ENCODE assay signal across 8 cellular contexts in genomic region chr18:79393626-79394401, GRCh38. TPM values are rescaled to one million over a fixed set of nuclear protein-coding genes. Genes with fewer than 3 reads are reported as not detected.
A peak's percentile ranks its signal among the peaks of the same experiment; 100 is the strongest.
DNase-seq lines count a peak whose midpoint lies in the region; FAIRE-seq and TF ChIP-seq lines count a peak whose summit lies in the region.
"Had no signal": no experiment of that assay in that cellular context is flagged by ENCODE, and none has a peak within 500 bp of the region (broad histone marks: within the 10 kb centered on the region; RNA-seq: fewer than 3 reads in every experiment).

No MANE protein-coding gene starts in this region.

- no peak for TF ChIP-seq CTCF in GM12864 (IDR thresholded peaks at IDR 0.05; ENCODE audit: low read depth, low read length, missing control alignments)
- TF ChIP-seq CTCF in LNCaP clone FGC (IDR thresholded peaks at IDR 0.05; ENCODE audit: control insufficient read depth, extremely low read depth, insufficient read depth) = no peak
- TF ChIP-seq CTCF in choroid plexus epithelial cell (conservative IDR thresholded peaks at IDR 0.05; ENCODE audit: low read depth, low read length) = no peak
- no peak for TF ChIP-seq CTCF in kidney (IDR thresholded peaks at IDR 0.05; ENCODE audit: borderline replicate concordance, extremely low read depth, insufficient read depth)
- TF ChIP-seq CTCF in smooth muscle cell (IDR thresholded peaks at IDR 0.05; ENCODE audit: borderline replicate concordance, insufficient read depth, poor library complexity, severe bottlenecking) = no peak

- no peaks in the 10 kb centered on the region for H3K36me3 ChIP-seq in kidney (ENCODE audit: control insufficient read depth in 1 of 2, insufficient read depth in 2 of 2, low read length in 2 of 2)
- H3K36me3 ChIP-seq in smooth muscle cell (ENCODE audit: low read depth) = no peaks in the 10 kb centered on the region

- peaks cover 11% of the 10 kb centered on the region for H3K27me3 ChIP-seq in smooth muscle cell (ENCODE audit: low read depth)

- H3K79me2 ChIP-seq in smooth muscle cell (ENCODE audit: low read depth) = peaks cover 19% of the 10 kb centered on the region

- no peaks in the 10 kb centered on the region for H3K9me3 ChIP-seq in kidney (ENCODE audit: control insufficient read depth in 1 of 2, low read length in 2 of 2)
- H3K9me3 ChIP-seq in smooth muscle cell (replicated peaks; ENCODE audit: low read depth) = no peaks in the 10 kb centered on the region

- intact Hi-C loops in kidney (cut with DNase I) = no loop called here

- FAIRE-seq in kidney (lab: Jason Lieb, UNC) = no peak
- FAIRE-seq: endometrium had no signal

- peak overlapping the region; percentile 77 for H3K27ac Mint-ChIP-seq in T-helper 2 cell treated with Interferon-gamma antibody and Interleukin-4, amounts not matched to agents 5 μg/mL and 100 μg/mL, for 36 hours

- peaks cover under 1% of the 10 kb centered on the region for H3K36me3 Mint-ChIP-seq in T-helper 2 cell treated with Interferon-gamma antibody and Interleukin-4, amounts not matched to agents 5 μg/mL and 100 μg/mL, for 36 hours (ENCODE audit: low read depth)

- no peak overlapping the region for H2AFZ ChIP-seq in smooth muscle cell (ENCODE audit: low read depth)

- H3K9me3 Mint-ChIP-seq in T-helper 2 cell treated with Interferon-gamma antibody and Interleukin-4, amounts not matched to agents 5 μg/mL and 100 μg/mL, for 36 hours = no peaks in the 10 kb centered on the region

- WGBS in smooth muscle cell (ENCODE audit: low lambda C conversion rate) = under 1% methylated on average over 33 of the region's 67 CpGs

- peak overlapping the region; percentile 51 for H3K4me3 ChIP-seq in GM12864 (ENCODE audit: low read depth, low read length)
- peak overlapping the region; percentile 51 for H3K4me3 ChIP-seq in LNCaP clone FGC (ENCODE audit: low read depth, low read length)
- peak overlapping the region; percentile 55 for H3K4me3 ChIP-seq in choroid plexus epithelial cell (ENCODE audit: low read depth, low read length)
- peak overlapping the region; percentile 24 to 53 for H3K4me3 ChIP-seq in kidney (ENCODE audit: low read length in 2 of 2)
- H3K4me3 ChIP-seq in smooth muscle cell = peak overlapping the region; percentile 45

- peaks cover 21% of the 10 kb centered on the region for H3K4me1 Mint-ChIP-seq in T-helper 2 cell treated with Interferon-gamma antibody and Interleukin-4, amounts not matched to agents 5 μg/mL and 100 μg/mL, for 36 hours (ENCODE audit: low read depth)

- DNase-seq in GM12864 (ENCODE audit: low read depth) = no peak
- no peak for DNase-seq in LNCaP clone FGC (ENCODE audit: low read depth)
- peak; percentile 46 for DNase-seq in T-helper 2 cell treated with Interferon-gamma antibody and Interleukin-4, amounts not matched to agents 5 μg/mL and 100 μg/mL, for 36 hours (ENCODE audit: low spot score)
- DNase-seq in choroid plexus epithelial cell (ENCODE audit: low read depth) = peak; percentile 84
- peak; percentile 97 for DNase-seq in kidney
- DNase-seq in smooth muscle cell (lab: John Stamatoyannopoulos, UW; ENCODE audit: unreplicated experiment) = peak; percentile 92
- DNase-seq in NK-92 (lab: John Stamatoyannopoulos, UW; ENCODE audit: unreplicated experiment) = no peak

- H3K4me3 Mint-ChIP-seq in T-helper 2 cell treated with Interferon-gamma antibody and Interleukin-4, amounts not matched to agents 5 μg/mL and 100 μg/mL, for 36 hours = peak overlapping the region; percentile 84

- H3K9ac ChIP-seq in kidney (ENCODE audit: low read length in 2 of 2) = peak overlapping the region; percentile 48 to 58
- peak overlapping the region; percentile 93 for H3K9ac ChIP-seq in smooth muscle cell (ENCODE audit: low read depth)

- H4K20me1 ChIP-seq in smooth muscle cell (ENCODE audit: low read depth) = peaks cover 25% of the 10 kb centered on the region

- H3F3A ChIP-seq in smooth muscle cell (ENCODE audit: low read depth) = peaks cover 8% of the 10 kb centered on the region

- peaks cover 32% of the 10 kb centered on the region for H3K27me3 Mint-ChIP-seq in T-helper 2 cell treated with Interferon-gamma antibody and Interleukin-4, amounts not matched to agents 5 μg/mL and 100 μg/mL, for 36 hours (ENCODE audit: low read depth)

- peak overlapping the region; percentile 91 for H3K4me2 ChIP-seq in smooth muscle cell

- H3K4me1 ChIP-seq in kidney (ENCODE audit: control insufficient read depth in 1 of 2, insufficient read depth in 1 of 2, low read depth in 1 of 2, low read length in 2 of 2) (peaks cover 5 to 8% of the 10 kb centered on the region in 2 donors), smooth muscle cell (ENCODE audit: low read depth) (peaks cover 6% of the 10 kb centered on the region)

- H3K27ac ChIP-seq in kidney (ENCODE audit: low read depth in 2 of 2, low read length in 2 of 2) (peak overlapping the region; percentile 53 to 63), smooth muscle cell (ENCODE audit: low read depth) (peak overlapping the region; percentile 99)

RNA-seq across cellular contexts. Expression of gene NFATC1, which starts 1.9 kb away (rescaled TPM):
- 17.2 TPM for total RNA-seq in kidney
- polyA plus RNA-seq in kidney (ENCODE audit: insufficient read depth, low read depth, low replicate concordance) = 4.3 TPM
- 12.8 and 13.1 TPM in 2 replicates for total RNA-seq in smooth muscle cell
- 19.2 and 20.4 TPM in 2 replicates for polyA plus RNA-seq in smooth muscle cell

Comparison
In these comparisons a context has a peak if more than half of its experiments do, and no peak if none do; other contexts are left out.
1. DNase-seq: peak in T-helper 2 cell treated with Interferon-gamma antibody and Interleukin-4, amounts not matched to agents 5 μg/mL and 100 μg/mL, for 36 hours (single experiment), choroid plexus epithelial cell (single experiment), kidney (single experiment) and smooth muscle cell (single experiment); none in GM12864 (single experiment), LNCaP clone FGC (single experiment) and NK-92 (single experiment).
2. Peak in every context shown above with its lines, with median percentiles within 50 percentile points of each other: H3K4me3 ChIP-seq.